1 cellular context compared by ENCODE assay signal in the genomic region with DNA sequence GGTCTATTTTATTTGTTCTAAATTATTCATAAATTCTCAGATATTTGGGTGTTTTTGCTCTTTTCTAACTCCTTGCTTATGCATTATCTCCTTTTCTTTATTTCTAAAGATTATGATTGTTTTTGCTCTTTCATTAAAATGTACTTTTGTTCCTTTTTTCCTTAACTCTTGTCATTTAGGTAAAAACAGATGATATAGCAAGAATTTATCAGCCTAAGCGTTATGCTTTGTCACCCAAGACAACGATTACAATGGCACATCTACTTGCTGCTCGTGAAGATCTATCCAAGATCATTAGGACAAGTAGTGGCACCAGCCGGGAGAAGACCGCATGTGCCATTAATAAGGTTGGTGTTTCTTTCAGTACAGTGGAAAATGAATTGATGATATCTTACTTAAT.
TF ChIP-seq lines count a peak whose summit lies in the region.

No MANE protein-coding gene starts in this region.

TF ChIP-seq in IMR-90, 13 proteins besides CTCF, POLR2A, EP300 and RAD21:
- TF ChIP-seq FOS (IDR thresholded peaks at IDR 0.05; ENCODE audit: low read depth, low read length) (no peak), RCOR1 (IDR thresholded peaks at IDR 0.05; ENCODE audit: insufficient replicate concordance, low read length) (no peak), RFX5 (IDR thresholded peaks at IDR 0.05; ENCODE audit: low read depth, low read length) (no peak), SMC3 (IDR thresholded peaks at IDR 0.05; ENCODE audit: low read depth, low read length) (no peak), NFE2L2 (IDR thresholded peaks at IDR 0.05; ENCODE audit: low read depth, low read length) (no peak), CHD1 (IDR thresholded peaks at IDR 0.05; ENCODE audit: low read depth, low read length) (no peak), MAFK (IDR thresholded peaks at IDR 0.05; ENCODE audit: low read depth, low read length) (no peak), BHLHE40 (IDR thresholded peaks at IDR 0.05; ENCODE audit: low read depth, low read length) (no peak), MXI1 (IDR thresholded peaks at IDR 0.05; ENCODE audit: borderline replicate concordance, low read depth, low read length) (no peak)
- TF ChIP-seq, protein P1, sequence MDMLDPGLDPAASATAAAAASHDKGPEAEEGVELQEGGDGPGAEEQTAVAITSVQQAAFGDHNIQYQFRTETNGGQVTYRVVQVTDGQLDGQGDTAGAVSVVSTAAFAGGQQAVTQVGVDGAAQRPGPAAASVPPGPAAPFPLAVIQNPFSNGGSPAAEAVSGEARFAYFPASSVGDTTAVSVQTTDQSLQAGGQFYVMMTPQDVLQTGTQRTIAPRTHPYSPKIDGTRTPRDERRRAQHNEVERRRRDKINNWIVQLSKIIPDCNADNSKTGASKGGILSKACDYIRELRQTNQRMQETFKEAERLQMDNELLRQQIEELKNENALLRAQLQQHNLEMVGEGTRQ (IDR thresholded peaks at IDR 0.05; ENCODE audit: low read depth, low read length): no peak
- TF ChIP-seq, protein P2, sequence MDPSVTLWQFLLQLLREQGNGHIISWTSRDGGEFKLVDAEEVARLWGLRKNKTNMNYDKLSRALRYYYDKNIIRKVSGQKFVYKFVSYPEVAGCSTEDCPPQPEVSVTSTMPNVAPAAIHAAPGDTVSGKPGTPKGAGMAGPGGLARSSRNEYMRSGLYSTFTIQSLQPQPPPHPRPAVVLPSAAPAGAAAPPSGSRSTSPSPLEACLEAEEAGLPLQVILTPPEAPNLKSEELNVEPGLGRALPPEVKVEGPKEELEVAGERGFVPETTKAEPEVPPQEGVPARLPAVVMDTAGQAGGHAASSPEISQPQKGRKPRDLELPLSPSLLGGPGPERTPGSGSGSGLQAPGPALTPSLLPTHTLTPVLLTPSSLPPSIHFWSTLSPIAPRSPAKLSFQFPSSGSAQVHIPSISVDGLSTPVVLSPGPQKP (IDR thresholded peaks at IDR 0.05; ENCODE audit: borderline replicate concordance, low read depth, low read length): no peak
TF ChIP-seq in IMR-90: peak in this region for 0.
